Comparison of ENCODE assay signal across 23 cellular contexts in genomic region chr11:108752297-108752751, GRCh38.
DNase-seq lines count a peak whose midpoint lies in the region; ATAC-seq and TF ChIP-seq lines count a peak whose summit lies in the region.
"Had no signal": no experiment of that assay in that cellular context is flagged by ENCODE, and none has a peak within 500 bp of the region (broad histone marks: within the 10 kb centered on the region; RNA-seq: fewer than 3 reads in every experiment).

No MANE protein-coding gene starts in this region.

- in situ Hi-C loops in mammary epithelial cell (cut with MboI; ENCODE audit: low sequenced_read_pairs in 2 of 2): no loop called here

- no peaks in the 10 kb centered on the region for H3K9me3 Mint-ChIP-seq in MCF 10A (ENCODE audit: unreplicated experiment)
- H3K9me3 Mint-ChIP-seq: stimulated activated memory B cell treated with anti-CD40 and anti-IgM and Interleukin-4, amounts not matched to agents 10 μg/mL and 1 μg/mL and 100 μg/mL, for 72 hours; T-helper 1 cell treated with Interleukin-12 subunit alpha and Interleukin-12 subunit beta and Interleukin-4 antibody, amounts not matched to agents 30 μg/mL and 1 μg/mL, for 36 hours had no signal

- H3K27ac Mint-ChIP-seq in MCF 10A (ENCODE audit: low read depth, unreplicated experiment): no peak overlapping the region
- H3K27ac Mint-ChIP-seq: T-helper 1 cell treated with Interleukin-12 subunit alpha and Interleukin-12 subunit beta and Interleukin-4 antibody, amounts not matched to agents 30 μg/mL and 1 μg/mL, for 36 hours had no signal

- TF ChIP-seq CTCF in mammary epithelial cell (conservative IDR thresholded peaks at IDR 0.05 in 1 of 2, IDR thresholded peaks at IDR 0.05 in 1 of 2; ENCODE audit: extremely low read depth in 1 of 2, insufficient read depth in 1 of 2, low read depth in 1 of 2, low read length in 2 of 2) (no peak), MCF 10A (IDR thresholded peaks at IDR 0.05; ENCODE audit: unreplicated experiment) (no peak)

- DNase-seq in mammary epithelial cell (peak; percentile 7), MCF 10A (ENCODE audit: unreplicated experiment) (no peak), epithelial cell of prostate (ENCODE audit: low read depth, low spot score) (peak; percentile 22), sciatic nerve (ENCODE audit: low spot score) (no peak)
- DNase-seq: activated naive CD4-positive, alpha-beta T cell treated with anti-CD3 and anti-CD28 coated beads, Interleukin-2, amount 50 U/mL, for 16 hours; cerebellar nuclear complex; EL; NCI-H1417 treated with DMSO at 0.1 percent for 48 hours; NCI-H2107; NCI-H510A treated with DMSO at 0.1 percent for 48 hours; SJCRH30; small intestine; stimulated activated CD4-positive, alpha-beta T cell treated with anti-CD3 and anti-CD28 coated beads, Interleukin-2, amount 100 ng/mL, for 24 hours had no signal

- H3K4me3 Mint-ChIP-seq in MCF 10A (ENCODE audit: unreplicated experiment): no peak overlapping the region
- H3K4me3 Mint-ChIP-seq: stimulated activated memory B cell treated with anti-CD40 and anti-IgM and Interleukin-4, amounts not matched to agents 10 μg/mL and 1 μg/mL and 100 μg/mL, for 72 hours; T-helper 1 cell treated with Interleukin-12 subunit alpha and Interleukin-12 subunit beta and Interleukin-4 antibody, amounts not matched to agents 30 μg/mL and 1 μg/mL, for 36 hours had no signal

- CTCF ChIA-PET in mammary epithelial cell (lab: Charles Lee; ENCODE audit: low non-redundant PET) (no interaction called here), MCF 10A (lab: Yijun Ruan, JAX) (no interaction called here)

- H3K4me2 ChIP-seq in mammary epithelial cell (ENCODE audit: insufficient read depth, low read depth, low read length): no peak overlapping the region

- BruUV-seq in mammary epithelial cell (replicated peaks; lab: Mats Ljungman, UMichigan): no TSS peak
- BruUV-seq in MCF 10A (replicated peaks; lab: Mats Ljungman, UMichigan): no TSS peak

- H3K36me3 ChIP-seq in mammary epithelial cell (ENCODE audit: insufficient read depth, low read length): peaks cover 1% of the 10 kb centered on the region
- H3K36me3 ChIP-seq: esophagus muscularis mucosa, SJCRH30, thoracic aorta, vagina had no signal

- H3K27ac ChIP-seq in mammary epithelial cell (ENCODE audit: insufficient read depth, low read depth, low read length) (no peak overlapping the region), epithelial cell of prostate (no peak overlapping the region)
- H3K27ac ChIP-seq: esophagus muscularis mucosa, SJCRH30, thoracic aorta, vagina, VCaP had no signal

- no peak overlapping the region for H2AFZ ChIP-seq in mammary epithelial cell (ENCODE audit: low read depth, low read length)

- H3K27me3 ChIP-seq in mammary epithelial cell (ENCODE audit: insufficient read depth, low read length): no peaks in the 10 kb centered on the region
- H3K27me3 ChIP-seq: esophagus muscularis mucosa, SJCRH30, vagina had no signal

- peaks cover 38% of the 10 kb centered on the region for H3K79me2 ChIP-seq in mammary epithelial cell (ENCODE audit: insufficient read depth, low read length)

- H3K27me3 Mint-ChIP-seq in MCF 10A (ENCODE audit: insufficient read depth, unreplicated experiment): no peaks in the 10 kb centered on the region
- H3K27me3 Mint-ChIP-seq: stimulated activated memory B cell treated with anti-CD40 and anti-IgM and Interleukin-4, amounts not matched to agents 10 μg/mL and 1 μg/mL and 100 μg/mL, for 72 hours had no signal

- intact Hi-C loops in mammary epithelial cell (cut with micrococcal nuclease) (no loop called here), MCF 10A (cut with micrococcal nuclease) (no loop called here), sciatic nerve (cut with DNase I) (no loop called here)

- H3K4me3 ChIP-seq in mammary epithelial cell (replicated peaks in 1 of 3; ENCODE audit: insufficient read depth in 1 of 3, low read depth in 2 of 3, low read length in 3 of 3): no peak overlapping the region
- H3K4me3 ChIP-seq: esophagus muscularis mucosa, lung, SJCRH30, thoracic aorta, vagina had no signal

- ATAC-seq in HG02885 (IDR thresholded peaks at IDR 0.05; ENCODE audit: poor library complexity, unreplicated experiment) (peak; percentile 43), GM19452 (IDR thresholded peaks at IDR 0.05; ENCODE audit: unreplicated experiment) (no peak), sciatic nerve (no peak), HG03571 (IDR thresholded peaks at IDR 0.05; ENCODE audit: unreplicated experiment) (no peak)
- ATAC-seq: stimulated activated memory B cell treated with anti-CD40 and anti-IgM and Interleukin-4, amounts not matched to agents 10 μg/mL and 1 μg/mL and 100 μg/mL, for 72 hours had no signal

- POLR2A ChIA-PET in MCF 10A (lab: Yijun Ruan, JAX): interaction anchor here (0.7 to 0.9 kb wide), 2 partner anchors 19 to 33 kb away, joined by 3 read pairs; no protein-coding TSS in a partner anchor

- no peaks in the 10 kb centered on the region for H3K9me3 ChIP-seq in mammary epithelial cell (replicated peaks; ENCODE audit: insufficient read depth, low read length)
- H3K9me3 ChIP-seq: esophagus muscularis mucosa, SJCRH30, thoracic aorta, vagina had no signal

- H4K20me1 ChIP-seq in mammary epithelial cell (ENCODE audit: insufficient read depth, low read length): no peaks in the 10 kb centered on the region

- H3K36me3 Mint-ChIP-seq in MCF 10A (ENCODE audit: insufficient read depth, unreplicated experiment): no peaks in the 10 kb centered on the region

- dilution Hi-C loops in mammary epithelial cell (cut with HindIII; ENCODE audit: low sequenced_read_pairs): no loop called here

- no peaks in the 10 kb centered on the region for H3K4me1 ChIP-seq in mammary epithelial cell (ENCODE audit: insufficient read depth, low read length)

- H3K9ac ChIP-seq in mammary epithelial cell (ENCODE audit: insufficient read depth, low read length): no peak overlapping the region

- H3K4me1 Mint-ChIP-seq in MCF 10A (ENCODE audit: insufficient read depth, unreplicated experiment): peaks cover 12% of the 10 kb centered on the region

Comparison
In these comparisons a context has a peak if more than half of its experiments do, and no peak if none do; other contexts are left out.
1. DNase-seq: peak in mammary epithelial cell (single experiment) and epithelial cell of prostate (single experiment); none in MCF 10A (single experiment) and sciatic nerve (single experiment).